In genomic region chr18:31233550-31234306, GRCh38 we compare ENCODE assay signal across 23 cellular contexts.
A peak's percentile ranks its signal among the peaks of the same experiment; 100 is the strongest.
DNase-seq lines count a peak whose midpoint lies in the region; ATAC-seq, FAIRE-seq and TF ChIP-seq lines count a peak whose summit lies in the region.
"Had no signal": no experiment of that assay in that cellular context is flagged by ENCODE, and none has a peak within 500 bp of the region (broad histone marks: within the 10 kb centered on the region; RNA-seq: fewer than 3 reads in every experiment).

No MANE protein-coding gene starts in this region.

- H3K79me2 ChIP-seq in parathyroid adenoma, result no peaks in the 10 kb centered on the region

- H3K27ac ChIP-seq in parathyroid adenoma (peak overlapping the region; percentile 97), sigmoid colon (no peak overlapping the region)
- H3K27ac ChIP-seq: PC-9, stomach had no signal

- no peak for DNase-seq in GM18507 (ENCODE audit: extremely low spot score, insufficient read length, low read depth)
- peak; percentile 25 for DNase-seq in OCI-M1 (lab: John Stamatoyannopoulos, UW)
- DNase-seq in left ventricle myocardium superior, result no peak
- no peak for DNase-seq in sigmoid colon
- DNase-seq in RCC 7860 (ENCODE audit: low spot score), result no peak
- DNase-seq in omental fat pad (ENCODE audit: low spot score), result no peak
- DNase-seq in activated effector memory CD4-positive, alpha-beta T cell treated with anti-CD3 and anti-CD28 coated beads, Interleukin-2, amount 50 U/mL, for 16 hours, result no peak
- DNase-seq: activated CD4-positive, alpha-beta T cell treated with anti-CD3 and anti-CD28 coated beads for 36 hours; activated naive CD4-positive, alpha-beta T cell treated with anti-CD3 and anti-CD28 coated beads, Interleukin-2, amount 10 ng/mL, durations not matched to agents 7 days and 5 days; CD8-positive, alpha-beta memory T cell; cortex of kidney; foreskin melanocyte; NCI-H1105; NCI-H2107; NCI-H748 treated with DMSO at 0.1 percent for 48 hours; PC-9; retina; SK-N-SH; stomach had no signal

- peak overlapping the region; percentile 56 for H2AFZ ChIP-seq in parathyroid adenoma
- H2AFZ ChIP-seq: PC-9 had no signal

- H3K4me1 ChIP-seq in parathyroid adenoma, result peaks cover 50% of the 10 kb centered on the region
- H3K4me1 ChIP-seq in sigmoid colon, result no peaks in the 10 kb centered on the region
- H3K4me1 ChIP-seq: stomach had no signal

- no peak for TF ChIP-seq CTCF in parathyroid adenoma (IDR thresholded peaks at IDR 0.05)
- no peak for TF ChIP-seq CTCF in sigmoid colon (IDR thresholded peaks at IDR 0.05)
- TF ChIP-seq CTCF in omental fat pad (IDR thresholded peaks at IDR 0.05), result no peak

- TF ChIP-seq POLR2A in sigmoid colon (IDR thresholded peaks at IDR 0.05), result no peak

- intact Hi-C loops in left ventricle myocardium superior (cut with micrococcal nuclease), result no loop called here
- intact Hi-C loops in sigmoid colon (cut with DNase I), result no loop called here

- no peak for TF ChIP-seq EP300 in sigmoid colon (IDR thresholded peaks at IDR 0.05)

- H3K4me3 ChIP-seq in parathyroid adenoma (ENCODE audit: low read depth, low read length) (peak overlapping the region; percentile 2), sigmoid colon (no peak overlapping the region)
- H3K4me3 ChIP-seq: PC-9, stomach had no signal

- peak; percentile 15 for FAIRE-seq in GM18507 (lab: Jason Lieb, UNC)
- FAIRE-seq in RCC 7860 (lab: Jason Lieb, UNC), result no peak
- FAIRE-seq: astrocyte, H54 had no signal

- 13 to 38% methylated on average over 3 of the region's 3 CpGs for WGBS in sigmoid colon, 2 donors

- H3K36me3 ChIP-seq in parathyroid adenoma (ENCODE audit: control insufficient read depth, insufficient read depth, low read length), result no peaks in the 10 kb centered on the region
- H3K36me3 ChIP-seq in sigmoid colon, result no peaks in the 10 kb centered on the region
- H3K36me3 ChIP-seq: stomach had no signal

- H3K27me3 ChIP-seq in parathyroid adenoma (ENCODE audit: control insufficient read depth, insufficient read depth, low read length) (no peaks in the 10 kb centered on the region), sigmoid colon (no peaks in the 10 kb centered on the region)
- H3K27me3 ChIP-seq: stomach had no signal

- peak overlapping the region; percentile 48 for H3K4me2 ChIP-seq in parathyroid adenoma (ENCODE audit: low read length)
- H3K4me2 ChIP-seq: PC-9, SK-N-SH had no signal

- H3K9ac ChIP-seq in parathyroid adenoma, result no peak overlapping the region
- H3K9ac ChIP-seq: SK-N-SH had no signal

- peak; percentile 96 for ATAC-seq in left ventricle myocardium superior
- ATAC-seq in omental fat pad (ENCODE audit: low FRiP score), result no peak
- ATAC-seq: activated CD4-positive, alpha-beta T cell treated with anti-CD3 and anti-CD28 coated beads for 36 hours; natural killer cell treated with Interleukin-12 subunit alpha and Interleukin-12 subunit beta and Interleukin-15 and Interleukin-18, amount 100 ng/mL, for 72 hours had no signal

- H3K9me3 ChIP-seq in parathyroid adenoma (ENCODE audit: control insufficient read depth, low read length) (no peaks in the 10 kb centered on the region), sigmoid colon (no peaks in the 10 kb centered on the region)
- H3K9me3 ChIP-seq: SK-N-SH, stomach had no signal
